In genomic region chr5:119200795-119201194, GRCh38 we compare ENCODE assay signal across 2 cellular contexts.
A peak's percentile ranks its signal among the peaks of the same experiment; 100 is the strongest.
TF ChIP-seq lines count a peak whose summit lies in the region.

No MANE protein-coding gene starts in this region.

TF ChIP-seq in GM23338, 12 proteins besides CTCF, POLR2A, EP300 and RAD21 (continued from another document):
- TF ChIP-seq ZNF462 (CRISPR knock-in tag; IDR thresholded peaks at IDR 0.05) (no peak), POLR2AphosphoS5 (IDR thresholded peaks at IDR 0.05; ENCODE audit: low read depth) (no peak), REST (IDR thresholded peaks at IDR 0.05; ENCODE audit: unreplicated experiment) (no peak), ZNF331 (CRISPR knock-in tag; IDR thresholded peaks at IDR 0.05; ENCODE audit: low read depth) (no peak), JUNB (IDR thresholded peaks at IDR 0.05; ENCODE audit: unreplicated experiment) (no peak), EZH2phosphoT487 (IDR thresholded peaks at IDR 0.05; ENCODE audit: unreplicated experiment) (no peak), ZNF114 (CRISPR knock-in tag; IDR thresholded peaks at IDR 0.05) (no peak), NANOG (IDR thresholded peaks at IDR 0.05; ENCODE audit: borderline replicate concordance) (no peak)
- TF ChIP-seq, protein P1, sequence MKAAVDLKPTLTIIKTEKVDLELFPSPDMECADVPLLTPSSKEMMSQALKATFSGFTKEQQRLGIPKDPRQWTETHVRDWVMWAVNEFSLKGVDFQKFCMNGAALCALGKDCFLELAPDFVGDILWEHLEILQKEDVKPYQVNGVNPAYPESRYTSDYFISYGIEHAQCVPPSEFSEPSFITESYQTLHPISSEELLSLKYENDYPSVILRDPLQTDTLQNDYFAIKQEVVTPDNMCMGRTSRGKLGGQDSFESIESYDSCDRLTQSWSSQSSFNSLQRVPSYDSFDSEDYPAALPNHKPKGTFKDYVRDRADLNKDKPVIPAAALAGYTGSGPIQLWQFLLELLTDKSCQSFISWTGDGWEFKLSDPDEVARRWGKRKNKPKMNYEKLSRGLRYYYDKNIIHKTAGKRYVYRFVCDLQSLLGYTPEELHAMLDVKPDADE (IDR thresholded peaks at IDR 0.05) = no peak

TF ChIP-seq in K562, 482 proteins besides CTCF, POLR2A, EP300 and RAD21 (continued from another document):
- peak; percentile 24; the same call in 1 of the 2 replicates for TF ChIP-seq CTBP1 (IDR thresholded peaks at IDR 0.05; ENCODE audit: borderline replicate concordance)
- TF ChIP-seq POLR2H (tag; IDR thresholded peaks at IDR 0.05; ENCODE audit: low read depth) = no peak
- peak; percentile 41; the same call in 1 of the 2 replicates for TF ChIP-seq SMARCE1 (IDR thresholded peaks at IDR 0.05)
